Comparison of ENCODE assay signal across 9 cellular contexts in the genomic region with DNA sequence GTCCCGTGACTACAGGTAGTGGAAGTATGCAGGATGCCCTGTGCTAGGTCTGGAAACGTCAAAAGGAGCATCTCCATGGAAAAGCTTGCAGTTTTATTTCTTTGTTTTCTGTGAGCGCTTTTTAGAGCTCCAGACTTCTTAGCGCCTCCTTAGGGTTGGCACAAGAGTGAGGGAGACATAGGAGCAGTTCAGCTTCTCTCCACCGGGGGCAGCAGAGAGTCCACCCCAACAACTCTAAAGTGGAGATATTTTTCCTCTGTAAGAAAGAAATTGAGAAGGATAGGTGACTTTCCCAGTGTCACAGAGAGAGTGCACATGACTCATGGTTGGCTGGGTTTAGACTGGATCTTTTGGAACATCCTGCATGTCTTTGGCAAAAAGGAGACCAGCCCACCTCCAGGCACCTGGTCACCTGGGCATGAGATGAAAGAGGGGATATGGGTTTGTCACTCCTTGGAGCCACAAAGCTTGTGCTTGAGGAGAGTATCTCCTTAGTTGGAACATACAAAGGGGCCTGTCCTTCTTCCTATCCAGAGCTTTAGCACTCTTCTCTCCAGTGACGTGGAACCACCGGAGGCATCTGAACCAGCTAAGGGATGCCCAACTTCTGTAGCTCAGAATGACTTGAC.
A peak's percentile ranks its signal among the peaks of the same experiment; 100 is the strongest.
DNase-seq lines count a peak whose midpoint lies in the region; ATAC-seq and FAIRE-seq lines count a peak whose summit lies in the region.
"Had no signal": no experiment of that assay in that cellular context is flagged by ENCODE, and none has a peak within 500 bp of the region (broad histone marks: within the 10 kb centered on the region; RNA-seq: fewer than 3 reads in every experiment).

No MANE protein-coding gene starts in this region.

- H3K4me1 ChIP-seq in CD4-positive, alpha-beta memory T cell (ENCODE audit: insufficient read depth, low read length) = no peaks in the 10 kb centered on the region

- DNase-seq in stimulated activated CD4-positive, alpha-beta T cell treated with anti-CD3 and anti-CD28 coated beads, Interleukin-1b, Interleukin-23, amount 100 ng/mL, for 48 hours = peak; percentile 12
- no peak for DNase-seq in stimulated activated CD4-positive, alpha-beta T cell treated with anti-CD3 and anti-CD28 coated beads, Interleukin-12 subunit alpha, Interleukin-12 subunit beta, amount 100 ng/mL, for 4 hours
- DNase-seq in RCC 7860 (ENCODE audit: low spot score) (peak; percentile 72), NCI-H2029 treated with DMSO at 0.1 percent for 48 hours (lab: John Stamatoyannopoulos, UW) (no peak)
- peak; percentile 2 to 35 for DNase-seq in stimulated activated CD4-positive, alpha-beta T cell treated with anti-CD3 and anti-CD28 coated beads, Interleukin-4, amount 100 ng/mL, for 48 hours (ENCODE audit: low read depth in 2 of 2)
- no peak for DNase-seq in CD4-positive, alpha-beta memory T cell

- CTCF ChIA-PET in CD4-positive, alpha-beta memory T cell (lab: Charles Lee; ENCODE audit: partially characterized antibody) = no interaction called here

- FAIRE-seq in RCC 7860 (lab: Jason Lieb, UNC) = peak; percentile 61

- ATAC-seq in HG02870 (IDR thresholded peaks at IDR 0.05; ENCODE audit: unreplicated experiment) = peak; percentile 69
- peak; percentile 72 for ATAC-seq in esophagus mucosa

- H3K27me3 ChIP-seq in CD4-positive, alpha-beta memory T cell (ENCODE audit: insufficient read depth, low read length) = no peaks in the 10 kb centered on the region

- H3K4me1 Mint-ChIP-seq in CD4-positive, alpha-beta memory T cell = no peaks in the 10 kb centered on the region
- H3K4me1 Mint-ChIP-seq: IgD-negative memory B cell had no signal

- no peak overlapping the region for H3K27ac ChIP-seq in CD4-positive, alpha-beta memory T cell (ENCODE audit: low read depth, low read length)

- H3K36me3 ChIP-seq in CD4-positive, alpha-beta memory T cell (ENCODE audit: insufficient read depth, low read length) = no peaks in the 10 kb centered on the region

- H3K9me3 Mint-ChIP-seq in CD4-positive, alpha-beta memory T cell = peaks cover 0 to 9% (median 5%) of the 10 kb centered on the region in 8 donors

- no peaks in the 10 kb centered on the region for H3K9me3 ChIP-seq in CD4-positive, alpha-beta memory T cell (ENCODE audit: control insufficient read depth in 1 of 2, low read length in 2 of 2)

- intact Hi-C loops in CD4-positive, alpha-beta memory T cell (cut with micrococcal nuclease) = no loop called here

- no peaks in the 10 kb centered on the region for H3K36me3 Mint-ChIP-seq in CD4-positive, alpha-beta memory T cell
- H3K36me3 Mint-ChIP-seq: IgD-negative memory B cell had no signal

- no peak overlapping the region for H3K4me3 ChIP-seq in CD4-positive, alpha-beta memory T cell (ENCODE audit: low read length in 2 of 2)

- POLR2A ChIA-PET in CD4-positive, alpha-beta memory T cell (lab: Charles Lee; ENCODE audit: partially characterized antibody) = no interaction called here

- no peak overlapping the region for H3K27ac Mint-ChIP-seq in CD4-positive, alpha-beta memory T cell
- H3K27ac Mint-ChIP-seq: IgD-negative memory B cell had no signal

- H3K4me3 Mint-ChIP-seq in CD4-positive, alpha-beta memory T cell = no peak overlapping the region
- H3K4me3 Mint-ChIP-seq: IgD-negative memory B cell had no signal

- H3K27me3 Mint-ChIP-seq in CD4-positive, alpha-beta memory T cell = no peaks in the 10 kb centered on the region
- H3K27me3 Mint-ChIP-seq: IgD-negative memory B cell had no signal

Comparison
In these comparisons a context has a peak if more than half of its experiments do, and no peak if none do; other contexts are left out.
1. DNase-seq: peak in stimulated activated CD4-positive, alpha-beta T cell treated with anti-CD3 and anti-CD28 coated beads, Interleukin-1b, Interleukin-23, amount 100 ng/mL, for 48 hours (single experiment), RCC 7860 (single experiment) and stimulated activated CD4-positive, alpha-beta T cell treated with anti-CD3 and anti-CD28 coated beads, Interleukin-4, amount 100 ng/mL, for 48 hours (2 of 2); none in stimulated activated CD4-positive, alpha-beta T cell treated with anti-CD3 and anti-CD28 coated beads, Interleukin-12 subunit alpha, Interleukin-12 subunit beta, amount 100 ng/mL, for 4 hours (single experiment), CD4-positive, alpha-beta memory T cell (0 of 5) and NCI-H2029 treated with DMSO at 0.1 percent for 48 hours (single experiment).